ENCODE assay signal across 1 cellular context in the genomic region with DNA sequence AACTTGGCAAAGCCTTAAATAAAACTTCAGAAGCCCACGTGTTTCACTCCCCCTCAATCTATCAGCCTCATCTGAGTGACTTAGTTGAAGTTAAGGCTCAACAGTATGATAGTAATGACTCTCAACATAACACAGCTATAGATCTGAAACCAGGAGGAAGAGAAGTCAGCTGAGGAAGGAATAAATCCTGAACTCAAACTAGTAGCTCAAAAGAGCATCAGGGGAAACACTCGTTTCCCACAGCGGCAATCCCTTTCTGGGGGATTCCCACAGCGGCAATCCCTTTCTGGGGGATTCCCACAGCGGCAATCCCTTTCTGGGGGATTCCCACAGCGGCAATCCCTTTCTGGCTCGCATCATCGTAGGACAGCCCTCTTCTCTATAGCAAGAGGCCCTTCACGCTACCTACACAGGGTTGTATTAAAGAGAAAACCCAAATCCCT.
TF ChIP-seq lines count a peak whose summit lies in the region.

No MANE protein-coding gene starts in this region.

TF ChIP-seq in GM12878, 131 proteins besides CTCF, POLR2A, EP300 and RAD21 (continued from another document):
- TF ChIP-seq GATAD2B (conservative IDR thresholded peaks at IDR 0.05; ENCODE audit: low read depth), result no peak
- TF ChIP-seq YBX1 (IDR thresholded peaks at IDR 0.05), result no peak
- TF ChIP-seq CREB1 (IDR thresholded peaks at IDR 0.05; ENCODE audit: low read depth), result peak; percentile 47; the same call in 1 of the 2 replicates
- TF ChIP-seq HDAC2 (IDR thresholded peaks at IDR 0.05), result no peak
- no peak for TF ChIP-seq ATF7 (IDR thresholded peaks at IDR 0.05; ENCODE audit: low read depth)
- peak; percentile 72; the same call in 1 of the 2 replicates for TF ChIP-seq RELB (IDR thresholded peaks at IDR 0.05; ENCODE audit: low read depth)
- no peak for TF ChIP-seq REST (IDR thresholded peaks at IDR 0.05; ENCODE audit: low read depth, low read length)
- TF ChIP-seq ZNF384 (IDR thresholded peaks at IDR 0.05; ENCODE audit: borderline replicate concordance, low read depth, low read length), result no peak
- TF ChIP-seq, protein P1, sequence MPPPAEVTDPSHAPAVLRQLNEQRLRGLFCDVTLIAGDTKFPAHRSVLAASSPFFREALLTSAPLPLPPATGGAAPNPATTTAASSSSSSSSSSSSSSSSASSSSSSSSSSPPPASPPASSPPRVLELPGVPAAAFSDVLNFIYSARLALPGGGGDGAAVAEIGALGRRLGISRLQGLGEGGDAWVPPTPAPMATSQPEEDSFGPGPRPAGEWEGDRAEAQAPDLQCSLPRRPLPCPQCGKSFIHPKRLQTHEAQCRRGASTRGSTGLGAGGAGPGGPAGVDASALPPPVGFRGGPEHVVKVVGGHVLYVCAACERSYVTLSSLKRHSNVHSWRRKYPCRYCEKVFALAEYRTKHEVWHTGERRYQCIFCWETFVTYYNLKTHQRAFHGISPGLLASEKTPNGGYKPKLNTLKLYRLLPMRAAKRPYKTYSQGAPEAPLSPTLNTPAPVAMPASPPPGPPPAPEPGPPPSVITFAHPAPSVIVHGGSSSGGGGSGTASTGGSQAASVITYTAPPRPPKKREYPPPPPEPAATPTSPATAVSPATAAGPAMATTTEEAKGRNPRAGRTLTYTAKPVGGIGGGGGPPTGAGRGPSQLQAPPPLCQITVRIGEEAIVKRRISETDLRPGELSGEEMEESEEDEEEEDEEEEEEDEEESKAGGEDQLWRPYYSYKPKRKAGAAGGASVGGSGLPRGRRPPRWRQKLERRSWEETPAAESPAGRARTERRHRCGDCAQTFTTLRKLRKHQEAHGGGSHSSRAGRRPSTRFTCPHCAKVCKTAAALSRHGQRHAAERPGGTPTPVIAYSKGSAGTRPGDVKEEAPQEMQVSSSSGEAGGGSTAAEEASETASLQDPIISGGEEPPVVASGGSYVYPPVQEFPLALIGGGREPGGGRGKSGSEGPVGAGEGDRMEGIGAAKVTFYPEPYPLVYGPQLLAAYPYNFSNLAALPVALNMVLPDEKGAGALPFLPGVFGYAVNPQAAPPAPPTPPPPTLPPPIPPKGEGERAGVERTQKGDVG (CRISPR knock-in tag; IDR thresholded peaks at IDR 0.05), result no peak
- no peak for TF ChIP-seq RFX5 (IDR thresholded peaks at IDR 0.05; ENCODE audit: low read depth, low read length)
- no peak for TF ChIP-seq ZNF592 (IDR thresholded peaks at IDR 0.05)
- TF ChIP-seq ZZZ3 (IDR thresholded peaks at IDR 0.05; ENCODE audit: control insufficient read depth, insufficient read length, low read depth), result no peak
- no peak for TF ChIP-seq SIN3A (IDR thresholded peaks at IDR 0.05; ENCODE audit: low read depth, low read length)
- TF ChIP-seq SP1 (IDR thresholded peaks at IDR 0.05; ENCODE audit: low read depth, low read length), result no peak
- TF ChIP-seq IKZF1 (conservative IDR thresholded peaks at IDR 0.05), result peak; percentile 65
- no peak for TF ChIP-seq RB1 (IDR thresholded peaks at IDR 0.05; ENCODE audit: borderline replicate concordance)
- TF ChIP-seq GABPA (IDR thresholded peaks at IDR 0.05; ENCODE audit: low read depth), result no peak
- TF ChIP-seq RUNX3 (IDR thresholded peaks at IDR 0.05; ENCODE audit: low read length), result peak; percentile 69
- peak; percentile 72; the same call in 1 of the 2 replicates for TF ChIP-seq NFIC (IDR thresholded peaks at IDR 0.05; ENCODE audit: low read depth, low read length)
- no peak; the same call in 1 of the 2 replicates for TF ChIP-seq RAD51 (IDR thresholded peaks at IDR 0.05)
- TF ChIP-seq BACH1 (IDR thresholded peaks at IDR 0.05; ENCODE audit: borderline replicate concordance), result no peak
- TF ChIP-seq FOXM1 (IDR thresholded peaks at IDR 0.05; ENCODE audit: low read depth, low read length), result no peak
- TF ChIP-seq PAX8 (IDR thresholded peaks at IDR 0.05), result no peak
- TF ChIP-seq BHLHE40 (IDR thresholded peaks at IDR 0.05; ENCODE audit: borderline replicate concordance in 1 of 2, low read depth in 2 of 2, low read length in 1 of 2), result no peak
- TF ChIP-seq HCFC1 (IDR thresholded peaks at IDR 0.05; ENCODE audit: low read length), result no peak
- TF ChIP-seq PRDM15 (CRISPR knock-in tag; IDR thresholded peaks at IDR 0.05), result no peak
- TF ChIP-seq ELK1 (IDR thresholded peaks at IDR 0.05; ENCODE audit: low read depth, low read length), result no peak
- no peak for TF ChIP-seq PAX5 (IDR thresholded peaks at IDR 0.05; ENCODE audit: borderline replicate concordance, low read depth, low read length)
- no peak for TF ChIP-seq POLR2AphosphoS2 (IDR thresholded peaks at IDR 0.05; ENCODE audit: low read depth, low read length)
- no peak for TF ChIP-seq SMAD5 (IDR thresholded peaks at IDR 0.05; ENCODE audit: low read depth)
- no peak for TF ChIP-seq TCF3 (IDR thresholded peaks at IDR 0.05; ENCODE audit: borderline replicate concordance, insufficient read depth, low read depth, low read length)
- TF ChIP-seq IKZF2 (IDR thresholded peaks at IDR 0.05), result peak; percentile 65 to 71
- no peak for TF ChIP-seq STAT1 (conservative IDR thresholded peaks at IDR 0.05)
- no peak for TF ChIP-seq RBBP5 (conservative IDR thresholded peaks at IDR 0.05)
- TF ChIP-seq MTA3 (IDR thresholded peaks at IDR 0.05; ENCODE audit: borderline replicate concordance, low read length), result no peak
